ENCODE assay signal across 14 cellular contexts in the genomic region with DNA sequence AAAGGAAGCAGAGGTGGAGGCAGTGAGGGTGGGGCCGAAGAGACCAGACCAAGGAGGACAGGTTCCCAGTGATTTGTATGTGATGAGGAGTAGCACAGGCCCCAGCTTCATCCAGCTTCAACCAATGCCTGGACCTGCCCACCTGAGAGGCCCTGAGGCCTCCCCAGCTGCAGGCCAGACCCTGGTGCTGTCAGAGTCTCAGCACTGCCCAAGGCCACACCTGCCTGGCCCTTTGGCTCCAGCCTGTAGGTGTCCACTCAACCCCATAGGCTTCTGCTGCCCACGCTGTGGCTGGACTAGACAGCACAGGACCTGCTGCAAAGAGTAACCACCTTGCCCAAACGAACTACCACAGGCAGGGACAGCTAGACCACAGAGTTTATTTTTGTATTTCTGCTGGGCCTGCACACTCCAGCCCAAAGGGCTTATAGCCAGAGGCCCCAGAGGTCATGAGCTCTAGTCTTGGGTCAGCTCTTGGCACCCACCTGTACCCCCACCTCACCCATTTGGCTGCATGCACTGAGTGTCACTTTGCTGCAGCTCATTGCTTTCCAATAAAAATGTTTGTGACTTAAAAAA.
DNase-seq lines count a peak whose midpoint lies in the region; ATAC-seq and TF ChIP-seq lines count a peak whose summit lies in the region.
"Had no signal": no experiment of that assay in that cellular context is flagged by ENCODE, and none has a peak within 500 bp of the region (broad histone marks: within the 10 kb centered on the region; RNA-seq: fewer than 3 reads in every experiment).

No MANE protein-coding gene starts in this region.

- DNase-seq in activated B cell treated with CpG ODN at 0.5 μM for 24 hours (no peak), NCI-H2081 treated with DMSO at 0.1 percent for 48 hours (lab: John Stamatoyannopoulos, UW) (no peak), globus pallidus (ENCODE audit: low spot score) (no peak)
- DNase-seq in effector memory CD4-positive, alpha-beta T cell = no peak
- DNase-seq in activated CD4-positive, alpha-beta T cell treated with anti-CD3 and anti-CD28 coated beads, Interleukin-2, amount 50 U/mL, for 1 hour = no peak
- DNase-seq: lower lobe of right lung, NCI-H1092, trophoblast cell had no signal

- no peaks in the 10 kb centered on the region for H3K27me3 ChIP-seq in BLaER1 treated with 17β-estradiol and CSF1 and Interleukin-3, amounts not matched to agents 10 nM and 100 nM
- no peaks in the 10 kb centered on the region for H3K27me3 ChIP-seq in effector memory CD4-positive, alpha-beta T cell (replicated peaks; ENCODE audit: control insufficient read depth, insufficient read depth, low read length, poor library complexity, severe bottlenecking)

- peaks cover 49% of the 10 kb centered on the region for H3K4me1 Mint-ChIP-seq in activated B cell treated with CpG ODN at 0.5 μM for 24 hours

- CTCF ChIA-PET in activated B cell treated with CpG ODN at 0.5 μM for 24 hours (lab: Charles Lee) = interaction anchor here (0.8 to 1.6 kb wide), 5 partner anchors 11 to 87 kb away, joined by 3 to 7 read pairs (median 4); no protein-coding TSS in a partner anchor

- no peak overlapping the region for H3K4me3 ChIP-seq in BLaER1 treated with 17β-estradiol and CSF1 and Interleukin-3, amounts not matched to agents 10 nM and 100 nM
- no peak overlapping the region for H3K4me3 ChIP-seq in effector memory CD4-positive, alpha-beta T cell (ENCODE audit: insufficient read depth, low read depth, low read length, poor library complexity, severe bottlenecking)
- H3K4me3 ChIP-seq: HAP-1, lower lobe of right lung, SK-N-MC had no signal

- TF ChIP-seq CTCF in activated B cell treated with CpG ODN at 0.5 μM for 24 hours (IDR thresholded peaks at IDR 0.05) = no peak

- H3K9ac ChIP-seq in BLaER1 treated with 17β-estradiol and CSF1 and Interleukin-3, amounts not matched to agents 10 nM and 100 nM = no peak overlapping the region

- H3K4me3 Mint-ChIP-seq in activated B cell treated with CpG ODN at 0.5 μM for 24 hours = peak overlapping the region; percentile 56

- peaks cover 3% of the 10 kb centered on the region for H3K9me3 Mint-ChIP-seq in activated B cell treated with CpG ODN at 0.5 μM for 24 hours

- intact Hi-C loops in activated B cell treated with CpG ODN at 0.5 μM for 24 hours (cut with micrococcal nuclease) = loop anchor here (1.0 to 5.0 kb wide), 6 partner anchors 14 to 436 kb away; a partner anchor contains a TSS

- peak overlapping the region; percentile 58 to 78 (median 69); a peak in 21 of 22 replicates for H3K4me2 ChIP-seq in BLaER1 treated with 17β-estradiol and CSF1 and Interleukin-3, amounts not matched to agents 10 nM and 100 nM

- H3K27me3 Mint-ChIP-seq in activated B cell treated with CpG ODN at 0.5 μM for 24 hours = no peaks in the 10 kb centered on the region

- peak overlapping the region in 3 of 11 experiments; percentile 17 to 46 (median 18); a peak in 4 of 22 replicates for H3K27ac ChIP-seq in BLaER1 treated with 17β-estradiol and CSF1 and Interleukin-3, amounts not matched to agents 10 nM and 100 nM
- no peak overlapping the region for H3K27ac ChIP-seq in effector memory CD4-positive, alpha-beta T cell (ENCODE audit: insufficient read depth, low read length, poor library complexity, severe bottlenecking)
- H3K27ac ChIP-seq: C4-2B, lower lobe of right lung, SK-N-MC had no signal

- H3K4me1 ChIP-seq in BLaER1 treated with 17β-estradiol and CSF1 and Interleukin-3, amounts not matched to agents 10 nM and 100 nM = peaks cover 10 to 37% (median 22%) of the 10 kb centered on the region in 10 experiments
- H3K4me1 ChIP-seq in effector memory CD4-positive, alpha-beta T cell (ENCODE audit: control insufficient read depth, insufficient read depth, low read length, poor library complexity, severe bottlenecking) = peaks cover 10% of the 10 kb centered on the region
- H3K4me1 ChIP-seq: HAP-1, lower lobe of right lung had no signal

- H3K36me3 ChIP-seq in BLaER1 treated with 17β-estradiol and CSF1 and Interleukin-3, amounts not matched to agents 10 nM and 100 nM = peaks cover 0 to 6% (median 0%) of the 10 kb centered on the region in 11 experiments; a peak in 1 of 22 replicates
- H3K36me3 ChIP-seq in effector memory CD4-positive, alpha-beta T cell (ENCODE audit: control insufficient read depth, insufficient read depth, low read length) = no peaks in the 10 kb centered on the region
- H3K36me3 ChIP-seq: HAP-1, lower lobe of right lung had no signal

- ATAC-seq in GM19035 (IDR thresholded peaks at IDR 0.05; ENCODE audit: unreplicated experiment) = peak; percentile 34
- peak; percentile 9 for ATAC-seq in HG02938 (IDR thresholded peaks at IDR 0.05; ENCODE audit: unreplicated experiment)
- no peak for ATAC-seq in activated B cell treated with CpG ODN at 0.5 μM for 24 hours (ENCODE audit: low read depth)

- no peaks in the 10 kb centered on the region for H3K36me3 Mint-ChIP-seq in activated B cell treated with CpG ODN at 0.5 μM for 24 hours (ENCODE audit: low read depth)

- POLR2A ChIA-PET in activated B cell treated with CpG ODN at 0.5 μM for 24 hours (lab: Charles Lee) = interaction anchor here (0.6 to 4.6 kb wide), 9 partner anchors 10 to 94 kb away, joined by 3 to 60 read pairs (median 5); a partner anchor contains a TSS

- peak overlapping the region; percentile 74 for H3K27ac Mint-ChIP-seq in activated B cell treated with CpG ODN at 0.5 μM for 24 hours

- peaks cover 9 to 18% (median 14%) of the 10 kb centered on the region in 11 experiments for H3K9me3 ChIP-seq in BLaER1 treated with 17β-estradiol and CSF1 and Interleukin-3, amounts not matched to agents 10 nM and 100 nM (replicated peaks in 1 of 11)
- no peaks in the 10 kb centered on the region for H3K9me3 ChIP-seq in effector memory CD4-positive, alpha-beta T cell (ENCODE audit: control insufficient read depth, low read length)
- H3K9me3 ChIP-seq: lower lobe of right lung had no signal

- no peaks in the 10 kb centered on the region for H4K20me1 ChIP-seq in BLaER1 treated with 17β-estradiol and CSF1 and Interleukin-3, amounts not matched to agents 10 nM and 100 nM
